Comparison of ENCODE assay signal across 9 cellular contexts in the genomic region with DNA sequence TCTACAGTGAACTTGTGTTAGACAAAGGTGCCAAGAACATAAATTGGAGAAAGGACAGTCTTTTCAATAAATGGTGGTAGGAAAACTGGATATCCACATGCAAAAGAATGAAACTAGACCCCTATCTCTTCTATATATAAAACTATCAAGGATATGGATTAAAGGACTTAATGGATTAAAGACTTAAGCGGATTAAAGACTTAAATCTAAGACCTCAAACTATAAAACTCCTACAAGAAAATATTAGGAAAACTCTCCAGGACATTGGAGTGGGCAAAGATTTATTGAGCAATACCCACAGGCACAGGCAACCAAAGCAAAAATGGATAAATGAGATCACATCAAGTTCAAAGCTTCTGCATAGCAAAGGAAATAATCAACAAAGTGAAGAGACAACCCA.
"Had no signal": no experiment of that assay in that cellular context is flagged by ENCODE, and none has a peak within 500 bp of the region (broad histone marks: within the 10 kb centered on the region; RNA-seq: fewer than 3 reads in every experiment).

No MANE protein-coding gene starts in this region.

- H3K27ac Mint-ChIP-seq: HFFc6 had no signal

- H3K4me3 Mint-ChIP-seq: HFFc6 had no signal

- FAIRE-seq: HepG2, K562 had no signal

- ATAC-seq: HCT116, HepG2, K562 had no signal

- DNase-seq: GM23248, GOT3, H7, HFFc6, KG1 had no signal

- H3K4me3 ChIP-seq: GM23248, HAP-1, K562 had no signal
